ENCODE assay signal across 10 cellular contexts in genomic region chr1:234619071-234619480, GRCh38. TPM values are rescaled to one million over a fixed set of nuclear protein-coding genes. Genes with fewer than 3 reads are reported as not detected.
DNase-seq lines count a peak whose midpoint lies in the region; TF ChIP-seq lines count a peak whose summit lies in the region.
"Had no signal": no experiment of that assay in that cellular context is flagged by ENCODE, and none has a peak within 500 bp of the region (broad histone marks: within the 10 kb centered on the region; RNA-seq: fewer than 3 reads in every experiment).

No MANE protein-coding gene starts in this region.

- TF ChIP-seq RAD21 in liver (IDR thresholded peaks at IDR 0.05), result no peak

- no peak for TF ChIP-seq CTCF in brain microvascular endothelial cell (IDR thresholded peaks at IDR 0.05; ENCODE audit: low read depth, low read length, missing control alignments)
- TF ChIP-seq CTCF in liver (IDR thresholded peaks at IDR 0.05; ENCODE audit: low read depth, low read length, missing input control), result no peak

- H3K9me3 ChIP-seq in liver (ENCODE audit: control insufficient read depth in 4 of 4, low read length in 3 of 4) (no peaks in the 10 kb centered on the region), thymus (ENCODE audit: control insufficient read depth) (no peaks in the 10 kb centered on the region)

- WGBS in liver, result 37% methylated on average over 3 of the region's 3 CpGs
- 60% methylated on average over 3 of the region's 3 CpGs for WGBS in thymus

- H3K4me3 Mint-ChIP-seq in activated naive CD8-positive, alpha-beta T cell treated with anti-CD3 and anti-CD28 coated beads for 36 hours, result no peak overlapping the region
- H3K4me3 Mint-ChIP-seq: activated CD8-positive, alpha-beta T cell treated with anti-CD3 and anti-CD28 coated beads for 36 hours had no signal

- H3K36me3 ChIP-seq in brain microvascular endothelial cell (replicated peaks) (no peaks in the 10 kb centered on the region), liver (ENCODE audit: control insufficient read depth in 4 of 4, insufficient read depth in 3 of 4, low read depth in 1 of 4, low read length in 3 of 4) (no peaks in the 10 kb centered on the region), thymus (ENCODE audit: control insufficient read depth, insufficient read depth) (no peaks in the 10 kb centered on the region)

- peak overlapping the region; percentile 95 for H3K27ac ChIP-seq in brain microvascular endothelial cell
- peak overlapping the region; percentile 88 to 90 for H3K27ac ChIP-seq in liver (ENCODE audit: low read depth in 1 of 2, low read length in 2 of 2)
- H3K27ac ChIP-seq in thymus (ENCODE audit: low read depth), result peak overlapping the region; percentile 33

- H3K27me3 Mint-ChIP-seq in activated naive CD8-positive, alpha-beta T cell treated with anti-CD3 and anti-CD28 coated beads for 36 hours, result peaks cover 3% of the 10 kb centered on the region
- H3K27me3 Mint-ChIP-seq: activated CD8-positive, alpha-beta T cell treated with anti-CD3 and anti-CD28 coated beads for 36 hours had no signal

- no peak overlapping the region for H3K27ac Mint-ChIP-seq in activated naive CD8-positive, alpha-beta T cell treated with anti-CD3 and anti-CD28 coated beads for 36 hours
- H3K27ac Mint-ChIP-seq: activated CD8-positive, alpha-beta T cell treated with anti-CD3 and anti-CD28 coated beads for 36 hours had no signal

- peaks cover 20% of the 10 kb centered on the region for H3K4me1 Mint-ChIP-seq in activated naive CD8-positive, alpha-beta T cell treated with anti-CD3 and anti-CD28 coated beads for 36 hours

- H3K4me1 ChIP-seq in liver (ENCODE audit: control insufficient read depth in 4 of 4, insufficient read depth in 4 of 4, low read length in 3 of 4) (peaks cover 14 to 58% (median 26%) of the 10 kb centered on the region in 4 donors), thymus (ENCODE audit: control insufficient read depth, insufficient read depth, low read length) (peaks cover 3% of the 10 kb centered on the region)

- no peaks in the 10 kb centered on the region for H3K36me3 Mint-ChIP-seq in activated naive CD8-positive, alpha-beta T cell treated with anti-CD3 and anti-CD28 coated beads for 36 hours

- in situ Hi-C loops in brain microvascular endothelial cell (cut with HindIII; ENCODE audit: low pct_ligation_motif_present, low sequenced_read_pairs), result loop anchor here (25.0 kb wide), 1 partner anchor 343 kb away; no protein-coding TSS in a partner anchor

- DNase-seq in NCI-H1417 (lab: John Stamatoyannopoulos, UW) (peak in 2 of 3 experiments; percentile 48 to 80), NCI-H1417 treated with DMSO at 0.1 percent for 48 hours (lab: John Stamatoyannopoulos, UW) (no peak), brain microvascular endothelial cell (no peak), NCI-H345 treated with DMSO at 0.1 percent for 48 hours (lab: John Stamatoyannopoulos, UW; ENCODE audit: unreplicated experiment) (no peak), NCI-H2107 (lab: John Stamatoyannopoulos, UW) (no peak)
- no peak for DNase-seq in activated naive CD8-positive, alpha-beta T cell treated with anti-CD3 and anti-CD28 coated beads for 36 hours
- DNase-seq: activated CD8-positive, alpha-beta T cell treated with anti-CD3 and anti-CD28 coated beads for 36 hours; cortex of kidney had no signal

- H3K27me3 ChIP-seq in brain microvascular endothelial cell (replicated peaks) (no peaks in the 10 kb centered on the region), liver (ENCODE audit: control insufficient read depth in 4 of 4, insufficient read depth in 4 of 4, low read length in 3 of 4) (no peaks in the 10 kb centered on the region), thymus (ENCODE audit: control insufficient read depth, insufficient read depth) (no peaks in the 10 kb centered on the region)

- no peaks in the 10 kb centered on the region for H3K9me3 Mint-ChIP-seq in activated naive CD8-positive, alpha-beta T cell treated with anti-CD3 and anti-CD28 coated beads for 36 hours
- H3K9me3 Mint-ChIP-seq: activated CD8-positive, alpha-beta T cell treated with anti-CD3 and anti-CD28 coated beads for 36 hours had no signal

- H3K4me3 ChIP-seq in brain microvascular endothelial cell (ENCODE audit: low read depth, low read length) (no peak overlapping the region), liver (ENCODE audit: low read depth in 1 of 3, low read length in 3 of 3) (no peak overlapping the region), thymus (ENCODE audit: low read length) (no peak overlapping the region)

- peak overlapping the region; percentile 28 to 61 for H3K9ac ChIP-seq in liver (ENCODE audit: low read depth in 1 of 2, low read length in 2 of 2)

TF ChIP-seq in liver, 16 proteins besides CTCF, POLR2A, EP300 and RAD21:
- TF ChIP-seq YY1 (IDR thresholded peaks at IDR 0.05) (no peak), ATF3 (IDR thresholded peaks at IDR 0.05) (no peak), EGR1 (IDR thresholded peaks at IDR 0.05; ENCODE audit: low read depth in 2 of 2) (no peak), SP1 (IDR thresholded peaks at IDR 0.05) (no peak), GABPA (IDR thresholded peaks at IDR 0.05 in 1 of 2, conservative IDR thresholded peaks at IDR 0.05 in 1 of 2) (no peak)
- TF ChIP-seq, protein P1, sequence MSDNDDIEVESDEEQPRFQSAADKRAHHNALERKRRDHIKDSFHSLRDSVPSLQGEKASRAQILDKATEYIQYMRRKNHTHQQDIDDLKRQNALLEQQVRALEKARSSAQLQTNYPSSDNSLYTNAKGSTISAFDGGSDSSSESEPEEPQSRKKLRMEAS (IDR thresholded peaks at IDR 0.05), result no peak
TF ChIP-seq in liver: peak in this region for 0.

RNA-seq across cellular contexts. Expression of gene IRF2BP2, which starts 9.1 kb away (rescaled TPM):
- 10 to 100 TPM; 31.5 to 48.2 TPM for total RNA-seq in liver
- polyA plus RNA-seq in liver (10 to 100 TPM; 22.2 to 39.3 TPM), thymus (60.3 TPM)
- 100 to 1,000 TPM; 109 to 111 TPM for total RNA-seq in activated naive CD8-positive, alpha-beta T cell treated with anti-CD3 and anti-CD28 coated beads for 36 hours

Comparison
In these comparisons a context has a peak if more than half of its experiments do, and no peak if none do; other contexts are left out.
1. DNase-seq: peak in NCI-H1417 (2 of 3); none in NCI-H1417 treated with DMSO at 0.1 percent for 48 hours (single experiment), brain microvascular endothelial cell (single experiment), NCI-H345 treated with DMSO at 0.1 percent for 48 hours (single experiment), NCI-H2107 (single experiment) and activated naive CD8-positive, alpha-beta T cell treated with anti-CD3 and anti-CD28 coated beads for 36 hours (single experiment).
2. H3K27ac ChIP-seq: peak in every context shown above with its lines; median percentile 95 in brain microvascular endothelial cell; 89 in liver; 33 in thymus.